ENCODE assay signal across 8 cellular contexts in genomic region chr2:149329470-149330126, GRCh38. TPM values are rescaled to one million over a fixed set of nuclear protein-coding genes. Genes with fewer than 3 reads are reported as not detected.
DNase-seq lines count a peak whose midpoint lies in the region; ATAC-seq, FAIRE-seq and TF ChIP-seq lines count a peak whose summit lies in the region.

No MANE protein-coding gene starts in this region.

- H3K36me3 ChIP-seq in BJ (ENCODE audit: control insufficient read depth, insufficient read depth, low read length) (no peaks in the 10 kb centered on the region), body of pancreas (replicated peaks in 1 of 2; ENCODE audit: insufficient read depth in 1 of 2, low read depth in 2 of 2) (no peaks in the 10 kb centered on the region), small intestine (ENCODE audit: control insufficient read depth in 2 of 2, insufficient read depth in 2 of 2, low read length in 2 of 2) (no peaks in the 10 kb centered on the region)

- CTCF ChIA-PET in BJ (lab: Yijun Ruan, JAX) = interaction anchor here (0.7 to 1.3 kb wide), 9 partner anchors 12 to 313 kb away, joined by 3 to 5 read pairs (median 3); no protein-coding TSS in a partner anchor

- DNase-seq in BJ (ENCODE audit: low read depth) (peak; percentile 4), NCI-H2227 (lab: John Stamatoyannopoulos, UW; ENCODE audit: unreplicated experiment) (peak; percentile 81), body of pancreas (peak; percentile 74 to 83 (median 76)), iPS-NIHi11 (ENCODE audit: low spot score) (peak; percentile 82), small intestine (peak; percentile 77)

- peak overlapping the region; percentile 79 to 89 (median 88) for H3K27ac ChIP-seq in body of pancreas
- peak overlapping the region in 1 of 2 donors; percentile 5 for H3K27ac ChIP-seq in small intestine (ENCODE audit: low read depth in 1 of 2, low read length in 1 of 2)

- H3K27me3 ChIP-seq in BJ (ENCODE audit: control insufficient read depth, insufficient read depth, low read length) (no peaks in the 10 kb centered on the region; the same call in 1 of the 2 replicates), body of pancreas (no peaks in the 10 kb centered on the region), small intestine (ENCODE audit: control insufficient read depth in 2 of 2, insufficient read depth in 2 of 2, low read length in 2 of 2) (peaks cover 0 to 2% of the 10 kb centered on the region in 2 donors)

- peak; percentile 15 for ATAC-seq in GM21825 (IDR thresholded peaks at IDR 0.05; ENCODE audit: unreplicated experiment)
- peak; percentile 69 for ATAC-seq in body of pancreas
- no peak for ATAC-seq in HG02763 (IDR thresholded peaks at IDR 0.05; ENCODE audit: unreplicated experiment)
- ATAC-seq in HG02870 (IDR thresholded peaks at IDR 0.05; ENCODE audit: unreplicated experiment) = no peak

- no peak for FAIRE-seq in small intestine (lab: Jason Lieb, UNC)

- intact Hi-C loops in body of pancreas (cut with DNase I) = loop anchor here (10.0 kb wide), 1 partner anchor 225 kb away; no protein-coding TSS in a partner anchor

- TF ChIP-seq POLR2A in body of pancreas (IDR thresholded peaks at IDR 0.05) = peak in 2 of 3 donors; percentile 56 to 70

- TF ChIP-seq CTCF in BJ (IDR thresholded peaks at IDR 0.05; ENCODE audit: insufficient read depth, low read depth, low read length) = no peak
- peak in 1 of 7 experiments; percentile 12 for TF ChIP-seq CTCF in body of pancreas (IDR thresholded peaks at IDR 0.05)

- no peaks in the 10 kb centered on the region for H3K9me3 ChIP-seq in body of pancreas
- H3K9me3 ChIP-seq in small intestine (ENCODE audit: control insufficient read depth, low read depth) = no peaks in the 10 kb centered on the region

- POLR2A ChIA-PET in BJ (lab: Charles Lee) = no interaction called here

- H3K4me3 ChIP-seq in BJ (ENCODE audit: low read depth, low read length) (peak overlapping the region; percentile 71), body of pancreas (peak overlapping the region; percentile 23 to 46), small intestine (ENCODE audit: low read depth in 1 of 2, low read length in 2 of 2) (peak overlapping the region; percentile 40 to 50)

- peaks cover 18% of the 10 kb centered on the region for H3K4me1 ChIP-seq in body of pancreas
- H3K4me1 ChIP-seq in small intestine (ENCODE audit: control insufficient read depth in 2 of 2, insufficient read depth in 1 of 2, low read depth in 1 of 2, low read length in 1 of 2) = peaks cover 0 to 3% of the 10 kb centered on the region in 2 donors

- WGBS in body of pancreas, 2 donors = 5 to 10% methylated on average over 30 to 32 of the region's 32 CpGs
- WGBS in small intestine, 3 donors = 8 to 10% (median 9%) methylated on average over 32 of the region's 32 CpGs

RNA-seq across cellular contexts. Expression of gene LYPD6, which starts 0.8 kb away (rescaled TPM):
- polyA plus RNA-seq in BJ (2011; rRNA removed) (7.1 and 9.4 TPM in 2 replicates), small intestine (1 to 10 TPM; 1.8 to 3.8 (median 1.9) TPM)
- 9.8 TPM in 2 replicates for polyA minus RNA-seq in BJ (2011; rRNA and poly(A)+ RNA removed)
- 1 to 10 TPM in 1 of 2 donors, under 1 TPM in 1; 0.99 to 2.9 TPM for total RNA-seq in body of pancreas

Comparison
In these comparisons a context has a peak if more than half of its experiments do, and no peak if none do; other contexts are left out.
1. DNase-seq: peak in every context shown above with its lines; median percentile 82 in iPS-NIHi11; 81 in NCI-H2227; 77 in small intestine; 76 in body of pancreas; 4 in BJ.
2. ATAC-seq: peak in GM21825 (single experiment) and body of pancreas (single experiment); none in HG02763 (single experiment) and HG02870 (single experiment).
3. Peak in every context shown above with its lines, with median percentiles within 50 percentile points of each other: H3K4me3 ChIP-seq.